11 cellular contexts compared by ENCODE assay signal in genomic region chr14:75905505-75905904, GRCh38.
DNase-seq lines count a peak whose midpoint lies in the region; ATAC-seq and TF ChIP-seq lines count a peak whose summit lies in the region.
"Had no signal": no experiment of that assay in that cellular context is flagged by ENCODE, and none has a peak within 500 bp of the region (broad histone marks: within the 10 kb centered on the region; RNA-seq: fewer than 3 reads in every experiment).

No MANE protein-coding gene starts in this region.

- H3K9me3 ChIP-seq in lower lobe of right lung: no peaks in the 10 kb centered on the region

- H3K36me3 Mint-ChIP-seq in brain: no peaks in the 10 kb centered on the region
- peaks cover 3% of the 10 kb centered on the region for H3K36me3 Mint-ChIP-seq in activated T-cell treated with anti-CD3 and anti-CD28 coated beads, Interleukin-2, amount 50 U/mL, for 24 hours (ENCODE audit: low read depth)
- no peaks in the 10 kb centered on the region for H3K36me3 Mint-ChIP-seq in activated CD4-positive, alpha-beta T cell treated with anti-CD3 and anti-CD28 coated beads, Interleukin-2, amount 10 ng/mL, durations not matched to agents 24 days and 14 days (ENCODE audit: low read depth)

- peaks cover 3% of the 10 kb centered on the region for H3K4me1 ChIP-seq in lower lobe of right lung

- intact Hi-C loops in Right ventricle myocardium inferior (cut with DNase I) (no loop called here), cardiac septum (cut with DNase I) (loop anchor here (5.0 kb wide), 2 partner anchors 137 to 193 kb away; no protein-coding TSS in a partner anchor), lower lobe of right lung (cut with DNase I) (no loop called here)
- intact Hi-C loops in activated CD4-positive, alpha-beta T cell treated with anti-CD3 and anti-CD28 coated beads, Interleukin-2, amount 10 ng/mL, durations not matched to agents 24 days and 14 days (cut with micrococcal nuclease): no loop called here

- H3K9me3 Mint-ChIP-seq in brain: no peaks in the 10 kb centered on the region
- no peaks in the 10 kb centered on the region for H3K9me3 Mint-ChIP-seq in activated T-cell treated with anti-CD3 and anti-CD28 coated beads, Interleukin-2, amount 50 U/mL, for 24 hours
- H3K9me3 Mint-ChIP-seq in activated CD4-positive, alpha-beta T cell treated with anti-CD3 and anti-CD28 coated beads, Interleukin-2, amount 10 ng/mL, durations not matched to agents 24 days and 14 days: no peaks in the 10 kb centered on the region
- H3K9me3 Mint-ChIP-seq: neural crest cell had no signal

- H3K36me3 ChIP-seq in lower lobe of right lung: no peaks in the 10 kb centered on the region

- H3K4me1 Mint-ChIP-seq in brain: peaks cover 38% of the 10 kb centered on the region
- H3K4me1 Mint-ChIP-seq in activated T-cell treated with anti-CD3 and anti-CD28 coated beads, Interleukin-2, amount 50 U/mL, for 24 hours (ENCODE audit: low read depth): no peaks in the 10 kb centered on the region
- no peaks in the 10 kb centered on the region for H3K4me1 Mint-ChIP-seq in activated CD4-positive, alpha-beta T cell treated with anti-CD3 and anti-CD28 coated beads, Interleukin-2, amount 10 ng/mL, durations not matched to agents 24 days and 14 days

- TF ChIP-seq CTCF in brain (conservative IDR thresholded peaks at IDR 0.05) (no peak), lower lobe of right lung (IDR thresholded peaks at IDR 0.05) (no peak)

- no peaks in the 10 kb centered on the region for H3K27me3 Mint-ChIP-seq in brain
- no peaks in the 10 kb centered on the region for H3K27me3 Mint-ChIP-seq in activated T-cell treated with anti-CD3 and anti-CD28 coated beads, Interleukin-2, amount 50 U/mL, for 24 hours
- no peaks in the 10 kb centered on the region for H3K27me3 Mint-ChIP-seq in activated CD4-positive, alpha-beta T cell treated with anti-CD3 and anti-CD28 coated beads, Interleukin-2, amount 10 ng/mL, durations not matched to agents 24 days and 14 days

- H3K27ac Mint-ChIP-seq in brain: peak overlapping the region in 4 of 5 experiments; percentile 35 to 74 (median 54)
- H3K27ac Mint-ChIP-seq in activated T-cell treated with anti-CD3 and anti-CD28 coated beads, Interleukin-2, amount 50 U/mL, for 24 hours: no peak overlapping the region
- no peak overlapping the region for H3K27ac Mint-ChIP-seq in activated CD4-positive, alpha-beta T cell treated with anti-CD3 and anti-CD28 coated beads, Interleukin-2, amount 10 ng/mL, durations not matched to agents 24 days and 14 days

- DNase-seq in Right ventricle myocardium inferior (ENCODE audit: missing footprints): no peak
- no peak for DNase-seq in cardiac septum (ENCODE audit: low spot score)
- DNase-seq in lower lobe of right lung: peak; percentile 55
- peak; percentile 65 for DNase-seq in ureter (ENCODE audit: low spot score)
- DNase-seq in activated T-cell treated with anti-CD3 and anti-CD28 coated beads, Interleukin-2, amount 50 U/mL, for 24 hours: no peak
- no peak for DNase-seq in activated CD4-positive, alpha-beta T cell treated with anti-CD3 and anti-CD28 coated beads, Interleukin-2, amount 10 ng/mL, durations not matched to agents 24 days and 14 days
- DNase-seq: central memory CD4-positive, alpha-beta T cell; SW 1271 had no signal

- peak; percentile 67 for ATAC-seq in Right ventricle myocardium inferior
- no peak for ATAC-seq in lower lobe of right lung
- ATAC-seq in GM19351 (IDR thresholded peaks at IDR 0.05; ENCODE audit: unreplicated experiment): no peak

- no peak overlapping the region for H3K27ac ChIP-seq in lower lobe of right lung

- no peak overlapping the region for H3K4me3 ChIP-seq in lower lobe of right lung

- H3K4me3 Mint-ChIP-seq in brain: no peak overlapping the region
- H3K4me3 Mint-ChIP-seq in activated T-cell treated with anti-CD3 and anti-CD28 coated beads, Interleukin-2, amount 50 U/mL, for 24 hours: no peak overlapping the region
- H3K4me3 Mint-ChIP-seq in activated CD4-positive, alpha-beta T cell treated with anti-CD3 and anti-CD28 coated beads, Interleukin-2, amount 10 ng/mL, durations not matched to agents 24 days and 14 days: no peak overlapping the region
- H3K4me3 Mint-ChIP-seq: neural crest cell had no signal

- no peaks in the 10 kb centered on the region for H3K27me3 ChIP-seq in lower lobe of right lung (ENCODE audit: low read depth)

Comparison
In these comparisons a context has a peak if more than half of its experiments do, and no peak if none do; other contexts are left out.
1. DNase-seq: peak in lower lobe of right lung (single experiment) and ureter (single experiment); none in Right ventricle myocardium inferior (single experiment), cardiac septum (single experiment), activated T-cell treated with anti-CD3 and anti-CD28 coated beads, Interleukin-2, amount 50 U/mL, for 24 hours (single experiment) and activated CD4-positive, alpha-beta T cell treated with anti-CD3 and anti-CD28 coated beads, Interleukin-2, amount 10 ng/mL, durations not matched to agents 24 days and 14 days (single experiment).
2. H3K27ac Mint-ChIP-seq: peak in brain (4 of 5); none in activated T-cell treated with anti-CD3 and anti-CD28 coated beads, Interleukin-2, amount 50 U/mL, for 24 hours (single experiment) and activated CD4-positive, alpha-beta T cell treated with anti-CD3 and anti-CD28 coated beads, Interleukin-2, amount 10 ng/mL, durations not matched to agents 24 days and 14 days (single experiment).